In the genomic region with DNA sequence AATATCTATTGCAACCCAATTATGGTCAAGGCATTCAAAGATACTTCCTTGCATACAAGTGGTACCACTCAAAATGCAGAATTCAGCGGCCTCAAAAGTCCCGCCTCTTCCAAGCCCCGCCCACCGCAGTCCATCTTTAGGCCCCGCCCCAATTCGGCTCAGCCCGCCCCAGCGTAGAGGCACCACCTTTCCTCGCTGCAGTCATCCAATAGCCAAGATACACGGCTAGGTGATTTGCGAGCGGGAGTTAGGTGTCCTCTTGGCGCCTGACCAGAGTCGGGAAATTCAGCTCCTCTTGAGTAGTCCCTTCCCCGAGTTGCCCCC, we compare ENCODE assay signal across 7 cellular contexts. TPM values are rescaled to one million over a fixed set of nuclear protein-coding genes. Genes with fewer than 3 reads are reported as not detected.
DNase-seq lines count a peak whose midpoint lies in the region; ATAC-seq, FAIRE-seq and TF ChIP-seq lines count a peak whose summit lies in the region.

No MANE protein-coding gene starts in this region.

- WGBS in small intestine, 3 donors: 0 to 1% (median 0%) methylated on average over 15 of the region's 15 CpGs

- FAIRE-seq in TTC549 (lab: Jason Lieb, UNC) (peak; percentile 57), small intestine (lab: Jason Lieb, UNC) (no peak)

- H3K4me3 Mint-ChIP-seq in brain: peak overlapping the region; percentile 90 to 97 (median 94)

- H3K27me3 Mint-ChIP-seq in brain: peaks cover 46% of the 10 kb centered on the region

- H3K27ac Mint-ChIP-seq in brain: peak overlapping the region; percentile 93 to 100 (median 98)

- H3K9me3 Mint-ChIP-seq in brain: no peaks in the 10 kb centered on the region

- peak; percentile 39 for ATAC-seq in GM18508 (IDR thresholded peaks at IDR 0.05; ENCODE audit: insufficient read depth, unreplicated experiment)
- ATAC-seq in HG02981 (IDR thresholded peaks at IDR 0.05; ENCODE audit: unreplicated experiment): peak; percentile 71

- TF ChIP-seq CTCF in brain (conservative IDR thresholded peaks at IDR 0.05): no peak

- H3K4me1 Mint-ChIP-seq in brain: peaks cover 39% of the 10 kb centered on the region

- H3K9me3 ChIP-seq in iPS-18c (ENCODE audit: control insufficient read depth, insufficient read depth, low read length) (no peaks in the 10 kb centered on the region), small intestine (ENCODE audit: control insufficient read depth, low read depth) (no peaks in the 10 kb centered on the region)

- H3K27me3 ChIP-seq in small intestine (ENCODE audit: control insufficient read depth in 2 of 2, insufficient read depth in 2 of 2, low read length in 2 of 2): peaks cover 0 to 5% of the 10 kb centered on the region in 2 donors

- peaks cover 3 to 7% of the 10 kb centered on the region in 2 donors for H3K4me1 ChIP-seq in small intestine (ENCODE audit: control insufficient read depth in 2 of 2, insufficient read depth in 1 of 2, low read depth in 1 of 2, low read length in 1 of 2)

- DNase-seq in NCI-H2081 treated with DMSO at 0.1 percent for 48 hours (lab: John Stamatoyannopoulos, UW): peak; percentile 91
- peak; percentile 94 for DNase-seq in small intestine

- peak overlapping the region; percentile 83 to 97 for H3K27ac ChIP-seq in small intestine (ENCODE audit: low read depth in 1 of 2, low read length in 1 of 2)

- H3K36me3 ChIP-seq in small intestine (ENCODE audit: control insufficient read depth in 2 of 2, insufficient read depth in 2 of 2, low read length in 2 of 2): no peaks in the 10 kb centered on the region

- H3K36me3 Mint-ChIP-seq in brain: no peaks in the 10 kb centered on the region

- H3K4me3 ChIP-seq in iPS-18c (ENCODE audit: insufficient read depth, low read depth, low read length): peak overlapping the region; percentile 97; the same call in 1 of the 2 replicates
- peak overlapping the region; percentile 71 to 95 for H3K4me3 ChIP-seq in small intestine (ENCODE audit: low read depth in 1 of 2, low read length in 2 of 2)

RNA-seq across cellular contexts. Expression of gene SEC11C, which starts 0.4 kb away (rescaled TPM):
- polyA plus RNA-seq in brain (ENCODE audit: insufficient read depth, low read depth, low replicate concordance) (573 TPM), small intestine (100 to 1,000 TPM in 1 of 3 donors, 10 to 100 TPM in 2; 38.7 to 164 (median 87.3) TPM)

Comparison
In these comparisons a context has a peak if more than half of its experiments do, and no peak if none do; other contexts are left out.
1. Peak in every context shown above with its lines: DNase-seq, ATAC-seq, H3K4me3 ChIP-seq and H3K27ac ChIP-seq.